Comparison of ENCODE assay signal across 1 cellular context in genomic region chr1:11934295-11935039, GRCh38.
TF ChIP-seq lines count a peak whose summit lies in the region.

Gene PLOD1, plus strand, starts transcription at chr1:11934717. Its CDS starts 63 bp downstream, at chr1:11934780.

TF ChIP-seq in K562, 482 proteins besides CTCF, POLR2A, EP300 and RAD21 (continued from another document and continues in another):
- TF ChIP-seq, protein P1, sequence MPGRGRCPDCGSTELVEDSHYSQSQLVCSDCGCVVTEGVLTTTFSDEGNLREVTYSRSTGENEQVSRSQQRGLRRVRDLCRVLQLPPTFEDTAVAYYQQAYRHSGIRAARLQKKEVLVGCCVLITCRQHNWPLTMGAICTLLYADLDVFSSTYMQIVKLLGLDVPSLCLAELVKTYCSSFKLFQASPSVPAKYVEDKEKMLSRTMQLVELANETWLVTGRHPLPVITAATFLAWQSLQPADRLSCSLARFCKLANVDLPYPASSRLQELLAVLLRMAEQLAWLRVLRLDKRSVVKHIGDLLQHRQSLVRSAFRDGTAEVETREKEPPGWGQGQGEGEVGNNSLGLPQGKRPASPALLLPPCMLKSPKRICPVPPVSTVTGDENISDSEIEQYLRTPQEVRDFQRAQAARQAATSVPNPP (IDR thresholded peaks at IDR 0.05; ENCODE audit: borderline replicate concordance, insufficient read depth, insufficient read length), result no peak
- peak; percentile 80 for TF ChIP-seq SUPT5H (IDR thresholded peaks at IDR 0.05)
- TF ChIP-seq, protein P2, sequence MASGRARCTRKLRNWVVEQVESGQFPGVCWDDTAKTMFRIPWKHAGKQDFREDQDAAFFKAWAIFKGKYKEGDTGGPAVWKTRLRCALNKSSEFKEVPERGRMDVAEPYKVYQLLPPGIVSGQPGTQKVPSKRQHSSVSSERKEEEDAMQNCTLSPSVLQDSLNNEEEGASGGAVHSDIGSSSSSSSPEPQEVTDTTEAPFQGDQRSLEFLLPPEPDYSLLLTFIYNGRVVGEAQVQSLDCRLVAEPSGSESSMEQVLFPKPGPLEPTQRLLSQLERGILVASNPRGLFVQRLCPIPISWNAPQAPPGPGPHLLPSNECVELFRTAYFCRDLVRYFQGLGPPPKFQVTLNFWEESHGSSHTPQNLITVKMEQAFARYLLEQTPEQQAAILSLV (tag; IDR thresholded peaks at IDR 0.05), result no peak
- no peak for TF ChIP-seq TCF7L2 (IDR thresholded peaks at IDR 0.05; ENCODE audit: low read depth, low read length)
- peak; percentile 94 for TF ChIP-seq KDM5B (IDR thresholded peaks at IDR 0.05; ENCODE audit: insufficient replicate concordance, low read depth, low read length)
- TF ChIP-seq ARNT (IDR thresholded peaks at IDR 0.05), result peak in 1 of 2 experiments; percentile 13; a peak in 1 of 4 replicates
- TF ChIP-seq ZNF217 (CRISPR knock-in tag; IDR thresholded peaks at IDR 0.05), result no peak
- TF ChIP-seq SMAD4 (CRISPR knock-in tag; conservative IDR thresholded peaks at IDR 0.05), result peak; percentile 71
- TF ChIP-seq E2F5 (CRISPR knock-in tag; IDR thresholded peaks at IDR 0.05), result 0 out of 2 replicates have a peak, but pooled peaks have one; percentile 26
- TF ChIP-seq HCFC1 (IDR thresholded peaks at IDR 0.05; ENCODE audit: low read depth, low read length), result 0 out of 2 replicates have a peak, but pooled peaks have one; percentile 0
- no peak for TF ChIP-seq MEF2D (tag; conservative IDR thresholded peaks at IDR 0.05; ENCODE audit: low read depth)
- TF ChIP-seq CC2D1A (IDR thresholded peaks at IDR 0.05), result 0 out of 2 replicates have a peak, but pooled peaks have one; percentile 4
- no peak for TF ChIP-seq TSC22D4 (tag; IDR thresholded peaks at IDR 0.05)
- TF ChIP-seq ETV1 (tag; conservative IDR thresholded peaks at IDR 0.05; ENCODE audit: low read depth), result peak; percentile 75
- TF ChIP-seq ZNF57 (CRISPR knock-in tag; IDR thresholded peaks at IDR 0.05), result no peak
- TF ChIP-seq ZNF253 (CRISPR knock-in tag; conservative IDR thresholded peaks at IDR 0.05), result no peak
- TF ChIP-seq HSF4 (CRISPR knock-in tag; IDR thresholded peaks at IDR 0.05; ENCODE audit: borderline replicate concordance), result no peak
- no peak for TF ChIP-seq CREBBP (IDR thresholded peaks at IDR 0.05; ENCODE audit: low read depth, low read length)
- 0 out of 2 replicates have a peak, but pooled peaks have one; percentile 24 for TF ChIP-seq SMARCC2 (IDR thresholded peaks at IDR 0.05; ENCODE audit: low read depth)
- no peak for TF ChIP-seq IRF2 (CRISPR knock-in tag; IDR thresholded peaks at IDR 0.05)
- no peak; the same call in 1 of the 2 replicates for TF ChIP-seq MYNN (IDR thresholded peaks at IDR 0.05)
- no peak for TF ChIP-seq MYNN (CRISPR knock-in tag; IDR thresholded peaks at IDR 0.05)
- TF ChIP-seq PHF20 (IDR thresholded peaks at IDR 0.05; ENCODE audit: partially characterized antibody), result peak; percentile 81
- no peak for TF ChIP-seq ZNF280A (IDR thresholded peaks at IDR 0.05; ENCODE audit: low read depth, partially characterized antibody)
- TF ChIP-seq, protein P3, sequence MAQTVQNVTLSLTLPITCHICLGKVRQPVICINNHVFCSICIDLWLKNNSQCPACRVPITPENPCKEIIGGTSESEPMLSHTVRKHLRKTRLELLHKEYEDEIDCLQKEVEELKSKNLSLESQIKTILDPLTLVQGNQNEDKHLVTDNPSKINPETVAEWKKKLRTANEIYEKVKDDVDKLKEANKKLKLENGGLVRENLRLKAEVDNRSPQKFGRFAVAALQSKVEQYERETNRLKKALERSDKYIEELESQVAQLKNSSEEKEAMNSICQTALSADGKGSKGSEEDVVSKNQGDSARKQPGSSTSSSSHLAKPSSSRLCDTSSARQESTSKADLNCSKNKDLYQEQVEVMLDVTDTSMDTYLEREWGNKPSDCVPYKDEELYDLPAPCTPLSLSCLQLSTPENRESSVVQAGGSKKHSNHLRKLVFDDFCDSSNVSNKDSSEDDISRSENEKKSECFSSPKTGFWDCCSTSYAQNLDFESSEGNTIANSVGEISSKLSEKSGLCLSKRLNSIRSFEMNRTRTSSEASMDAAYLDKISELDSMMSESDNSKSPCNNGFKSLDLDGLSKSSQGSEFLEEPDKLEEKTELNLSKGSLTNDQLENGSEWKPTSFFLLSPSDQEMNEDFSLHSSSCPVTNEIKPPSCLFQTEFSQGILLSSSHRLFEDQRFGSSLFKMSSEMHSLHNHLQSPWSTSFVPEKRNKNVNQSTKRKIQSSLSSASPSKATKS (CRISPR knock-in tag; IDR thresholded peaks at IDR 0.05), result no peak
- no peak for TF ChIP-seq PPARD (CRISPR knock-in tag; IDR thresholded peaks at IDR 0.05)
- no peak for TF ChIP-seq EZH2 (IDR thresholded peaks at IDR 0.05; ENCODE audit: borderline replicate concordance, low read depth, low read length)
- TF ChIP-seq FOXA1 (IDR thresholded peaks at IDR 0.05; ENCODE audit: borderline replicate concordance), result no peak
- TF ChIP-seq, protein P4, sequence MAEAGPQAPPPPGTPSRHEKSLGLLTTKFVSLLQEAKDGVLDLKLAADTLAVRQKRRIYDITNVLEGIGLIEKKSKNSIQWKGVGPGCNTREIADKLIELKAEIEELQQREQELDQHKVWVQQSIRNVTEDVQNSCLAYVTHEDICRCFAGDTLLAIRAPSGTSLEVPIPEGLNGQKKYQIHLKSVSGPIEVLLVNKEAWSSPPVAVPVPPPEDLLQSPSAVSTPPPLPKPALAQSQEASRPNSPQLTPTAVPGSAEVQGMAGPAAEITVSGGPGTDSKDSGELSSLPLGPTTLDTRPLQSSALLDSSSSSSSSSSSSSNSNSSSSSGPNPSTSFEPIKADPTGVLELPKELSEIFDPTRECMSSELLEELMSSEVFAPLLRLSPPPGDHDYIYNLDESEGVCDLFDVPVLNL (CRISPR knock-in tag; IDR thresholded peaks at IDR 0.05; ENCODE audit: low read depth), result 0 out of 2 replicates have a peak, but pooled peaks have one; percentile 44
- TF ChIP-seq KDM4B (IDR thresholded peaks at IDR 0.05; ENCODE audit: borderline replicate concordance in 2 of 2, low read depth in 1 of 2), result no peak
- TF ChIP-seq ARID2 (IDR thresholded peaks at IDR 0.05), result peak; percentile 6; the same call in 1 of the 2 replicates
- no peak for TF ChIP-seq ZNF274 (IDR thresholded peaks at IDR 0.05; ENCODE audit: borderline replicate concordance, low read depth, low read length)
- TF ChIP-seq CAMTA2 (CRISPR knock-in tag; conservative IDR thresholded peaks at IDR 0.05), result no peak; the same call in 1 of the 2 replicates
- no peak for TF ChIP-seq XRCC5 (IDR thresholded peaks at IDR 0.05; ENCODE audit: low read depth, low read length)
- peak; percentile 88 to 89 for TF ChIP-seq NRF1 (conservative IDR thresholded peaks at IDR 0.05 in 1 of 2, IDR thresholded peaks at IDR 0.05 in 1 of 2)
- no peak for TF ChIP-seq ZNF586 (CRISPR knock-in tag; conservative IDR thresholded peaks at IDR 0.05)
- TF ChIP-seq, protein P5, sequence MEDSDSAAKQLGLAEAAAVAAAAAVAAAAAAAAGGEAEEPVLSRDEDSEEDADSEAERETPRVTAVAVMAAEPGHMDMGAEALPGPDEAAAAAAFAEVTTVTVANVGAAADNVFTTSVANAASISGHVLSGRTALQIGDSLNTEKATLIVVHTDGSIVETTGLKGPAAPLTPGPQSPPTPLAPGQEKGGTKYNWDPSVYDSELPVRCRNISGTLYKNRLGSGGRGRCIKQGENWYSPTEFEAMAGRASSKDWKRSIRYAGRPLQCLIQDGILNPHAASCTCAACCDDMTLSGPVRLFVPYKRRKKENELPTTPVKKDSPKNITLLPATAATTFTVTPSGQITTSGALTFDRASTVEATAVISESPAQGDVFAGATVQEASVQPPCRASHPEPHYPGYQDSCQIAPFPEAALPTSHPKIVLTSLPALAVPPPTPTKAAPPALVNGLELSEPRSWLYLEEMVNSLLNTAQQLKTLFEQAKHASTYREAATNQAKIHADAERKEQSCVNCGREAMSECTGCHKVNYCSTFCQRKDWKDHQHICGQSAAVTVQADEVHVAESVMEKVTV (CRISPR knock-in tag; IDR thresholded peaks at IDR 0.05), result no peak
- no peak for TF ChIP-seq RBM34 (IDR thresholded peaks at IDR 0.05; ENCODE audit: borderline replicate concordance, insufficient read depth, low read length)
- TF ChIP-seq ZFP91 (CRISPR knock-in tag; IDR thresholded peaks at IDR 0.05), result peak; percentile 38; the same call in 1 of the 2 replicates
- no peak for TF ChIP-seq ELF4 (CRISPR knock-in tag; IDR thresholded peaks at IDR 0.05)
- TF ChIP-seq, protein P6, sequence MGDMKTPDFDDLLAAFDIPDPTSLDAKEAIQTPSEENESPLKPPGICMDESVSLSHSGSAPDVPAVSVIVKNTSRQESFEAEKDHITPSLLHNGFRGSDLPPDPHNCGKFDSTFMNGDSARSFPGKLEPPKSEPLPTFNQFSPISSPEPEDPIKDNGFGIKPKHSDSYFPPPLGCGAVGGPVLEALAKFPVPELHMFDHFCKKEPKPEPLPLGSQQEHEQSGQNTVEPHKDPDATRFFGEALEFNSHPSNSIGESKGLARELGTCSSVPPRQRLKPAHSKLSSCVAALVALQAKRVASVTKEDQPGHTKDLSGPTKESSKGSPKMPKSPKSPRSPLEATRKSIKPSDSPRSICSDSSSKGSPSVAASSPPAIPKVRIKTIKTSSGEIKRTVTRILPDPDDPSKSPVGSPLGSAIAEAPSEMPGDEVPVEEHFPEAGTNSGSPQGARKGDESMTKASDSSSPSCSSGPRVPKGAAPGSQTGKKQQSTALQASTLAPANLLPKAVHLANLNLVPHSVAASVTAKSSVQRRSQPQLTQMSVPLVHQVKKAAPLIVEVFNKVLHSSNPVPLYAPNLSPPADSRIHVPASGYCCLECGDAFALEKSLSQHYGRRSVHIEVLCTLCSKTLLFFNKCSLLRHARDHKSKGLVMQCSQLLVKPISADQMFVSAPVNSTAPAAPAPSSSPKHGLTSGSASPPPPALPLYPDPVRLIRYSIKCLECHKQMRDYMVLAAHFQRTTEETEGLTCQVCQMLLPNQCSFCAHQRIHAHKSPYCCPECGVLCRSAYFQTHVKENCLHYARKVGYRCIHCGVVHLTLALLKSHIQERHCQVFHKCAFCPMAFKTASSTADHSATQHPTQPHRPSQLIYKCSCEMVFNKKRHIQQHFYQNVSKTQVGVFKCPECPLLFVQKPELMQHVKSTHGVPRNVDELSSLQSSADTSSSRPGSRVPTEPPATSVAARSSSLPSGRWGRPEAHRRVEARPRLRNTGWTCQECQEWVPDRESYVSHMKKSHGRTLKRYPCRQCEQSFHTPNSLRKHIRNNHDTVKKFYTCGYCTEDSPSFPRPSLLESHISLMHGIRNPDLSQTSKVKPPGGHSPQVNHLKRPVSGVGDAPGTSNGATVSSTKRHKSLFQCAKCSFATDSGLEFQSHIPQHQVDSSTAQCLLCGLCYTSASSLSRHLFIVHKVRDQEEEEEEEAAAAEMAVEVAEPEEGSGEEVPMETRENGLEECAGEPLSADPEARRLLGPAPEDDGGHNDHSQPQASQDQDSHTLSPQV (IDR thresholded peaks at IDR 0.05), result peak; percentile 76
- no peak for TF ChIP-seq TRIM28 (IDR thresholded peaks at IDR 0.05)
- 0 out of 2 replicates have a peak, but pooled peaks have one; percentile 2 for TF ChIP-seq NFE2 (IDR thresholded peaks at IDR 0.05; ENCODE audit: low read depth)
- TF ChIP-seq ZKSCAN3 (CRISPR knock-in tag; IDR thresholded peaks at IDR 0.05), result no peak
- no peak for TF ChIP-seq PTTG1 (tag; IDR thresholded peaks at IDR 0.05; ENCODE audit: low read depth)
- no peak for TF ChIP-seq CBX3 (IDR thresholded peaks at IDR 0.05; ENCODE audit: borderline replicate concordance in 1 of 2, low read length in 2 of 2)
- TF ChIP-seq HMGN3 (IDR thresholded peaks at IDR 0.05; ENCODE audit: borderline replicate concordance, extremely low read depth, insufficient read length, low read depth, low read length), result peak; percentile 81
- no peak for TF ChIP-seq EHMT2 (IDR thresholded peaks at IDR 0.05)
- peak; percentile 17; the same call in 1 of the 2 replicates for TF ChIP-seq ELF2 (CRISPR knock-in tag; IDR thresholded peaks at IDR 0.05)
- TF ChIP-seq CHCHD3 (CRISPR knock-in tag; IDR thresholded peaks at IDR 0.05), result no peak
- peak; percentile 42; the same call in 1 of the 2 replicates for TF ChIP-seq MBD2 (IDR thresholded peaks at IDR 0.05; ENCODE audit: borderline replicate concordance, low read depth)
- peak; percentile 62 for TF ChIP-seq ATF7 (IDR thresholded peaks at IDR 0.05)
- TF ChIP-seq, protein P7, sequence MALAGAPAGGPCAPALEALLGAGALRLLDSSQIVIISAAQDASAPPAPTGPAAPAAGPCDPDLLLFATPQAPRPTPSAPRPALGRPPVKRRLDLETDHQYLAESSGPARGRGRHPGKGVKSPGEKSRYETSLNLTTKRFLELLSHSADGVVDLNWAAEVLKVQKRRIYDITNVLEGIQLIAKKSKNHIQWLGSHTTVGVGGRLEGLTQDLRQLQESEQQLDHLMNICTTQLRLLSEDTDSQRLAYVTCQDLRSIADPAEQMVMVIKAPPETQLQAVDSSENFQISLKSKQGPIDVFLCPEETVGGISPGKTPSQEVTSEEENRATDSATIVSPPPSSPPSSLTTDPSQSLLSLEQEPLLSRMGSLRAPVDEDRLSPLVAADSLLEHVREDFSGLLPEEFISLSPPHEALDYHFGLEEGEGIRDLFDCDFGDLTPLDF (CRISPR knock-in tag; IDR thresholded peaks at IDR 0.05), result peak; percentile 71; the same call in 1 of the 2 replicates
- no peak for TF ChIP-seq NCOA1 (IDR thresholded peaks at IDR 0.05; ENCODE audit: low read depth)
- no peak for TF ChIP-seq ZNF134 (CRISPR knock-in tag; conservative IDR thresholded peaks at IDR 0.05)
- TF ChIP-seq TAF7 (tag; IDR thresholded peaks at IDR 0.05), result peak; percentile 52; the same call in 1 of the 2 replicates
